ENCODE assay signal across 1 cellular context in genomic region chr15:90716976-90717821, GRCh38.
TF ChIP-seq lines count a peak whose summit lies in the region.

Gene BLM, plus strand, starts transcription at chr15:90717346. Its CDS starts 30,047 bp downstream, at chr15:90747393.

TF ChIP-seq in HepG2, 621 proteins besides CTCF, POLR2A, EP300 and RAD21 (continued from another document and continues in another):
- TF ChIP-seq ZXDC (CRISPR knock-in tag; IDR thresholded peaks at IDR 0.05) (peak; percentile 50; the same call in 1 of the 2 replicates), NONO (IDR thresholded peaks at IDR 0.05) (no peak), NONO (CRISPR knock-in tag; conservative IDR thresholded peaks at IDR 0.05) (peak; percentile 45; the same call in 1 of the 2 replicates), ZBTB4 (CRISPR knock-in tag; IDR thresholded peaks at IDR 0.05; ENCODE audit: borderline replicate concordance) (peak; percentile 26; the same call in 1 of the 2 replicates), MIER2 (CRISPR knock-in tag; IDR thresholded peaks at IDR 0.05) (no peak), PRDM10 (CRISPR knock-in tag; IDR thresholded peaks at IDR 0.05; ENCODE audit: low read depth) (no peak), ZKSCAN5 (CRISPR knock-in tag; IDR thresholded peaks at IDR 0.05) (no peak), ZBTB2 (CRISPR knock-in tag; IDR thresholded peaks at IDR 0.05; ENCODE audit: low read depth) (peak; percentile 48; the same call in 1 of the 2 replicates), ATF7-NPFF (CRISPR knock-in tag; IDR thresholded peaks at IDR 0.05; ENCODE audit: low read depth) (peak; percentile 99), CHD2 (IDR thresholded peaks at IDR 0.05; ENCODE audit: low read depth, low read length) (no peak; the same call in 1 of the 2 replicates), ZNF891 (CRISPR knock-in tag; IDR thresholded peaks at IDR 0.05) (no peak), ZNF598 (CRISPR knock-in tag; IDR thresholded peaks at IDR 0.05; ENCODE audit: borderline replicate concordance) (no peak), ZNF724P (CRISPR knock-in tag; IDR thresholded peaks at IDR 0.05; ENCODE audit: borderline replicate concordance) (peak; percentile 99; the same call in 1 of the 2 replicates), ZNF562 (CRISPR knock-in tag; IDR thresholded peaks at IDR 0.05; ENCODE audit: borderline replicate concordance) (no peak), ZNF83 (CRISPR knock-in tag; IDR thresholded peaks at IDR 0.05; ENCODE audit: borderline replicate concordance) (no peak), XBP1 (CRISPR knock-in tag; IDR thresholded peaks at IDR 0.05) (no peak), ZNF737 (CRISPR knock-in tag; IDR thresholded peaks at IDR 0.05; ENCODE audit: borderline replicate concordance) (no peak), KLF9 (CRISPR knock-in tag; IDR thresholded peaks at IDR 0.05; ENCODE audit: low read depth) (no peak), EZH2 (conservative IDR thresholded peaks at IDR 0.05; ENCODE audit: low read depth, low read length) (no peak), TFDP2 (CRISPR knock-in tag; IDR thresholded peaks at IDR 0.05) (peak; percentile 100), MXD4 (CRISPR knock-in tag; IDR thresholded peaks at IDR 0.05) (peak; percentile 98), ZNF282 (IDR thresholded peaks at IDR 0.05; ENCODE audit: partially characterized antibody) (no peak), ZNF382 (CRISPR knock-in tag; IDR thresholded peaks at IDR 0.05; ENCODE audit: borderline replicate concordance) (no peak), SUZ12 (IDR thresholded peaks at IDR 0.05; ENCODE audit: low read depth, low read length) (no peak), ZNF800 (CRISPR knock-in tag; IDR thresholded peaks at IDR 0.05) (0 out of 2 replicates have a peak, but pooled peaks have one; percentile 26), ZHX2 (IDR thresholded peaks at IDR 0.05; ENCODE audit: low read depth) (no peak), ZHX2 (CRISPR knock-in tag; IDR thresholded peaks at IDR 0.05; ENCODE audit: borderline replicate concordance) (peak; percentile 62; the same call in 1 of the 2 replicates), FOSL2 (CRISPR knock-in tag; IDR thresholded peaks at IDR 0.05) (no peak), KMT2B (CRISPR knock-in tag; IDR thresholded peaks at IDR 0.05) (peak; percentile 87), PPARG (CRISPR knock-in tag; conservative IDR thresholded peaks at IDR 0.05) (0 out of 2 replicates have a peak, but pooled peaks have one; percentile 18), ZNF790 (CRISPR knock-in tag; IDR thresholded peaks at IDR 0.05; ENCODE audit: borderline replicate concordance) (no peak), SMARCC2 (IDR thresholded peaks at IDR 0.05) (no peak), TBP (CRISPR knock-in tag; IDR thresholded peaks at IDR 0.05) (no peak), FOXJ3 (CRISPR knock-in tag; IDR thresholded peaks at IDR 0.05; ENCODE audit: borderline replicate concordance) (peak; percentile 57; the same call in 1 of the 2 replicates), ZNF260 (CRISPR knock-in tag; IDR thresholded peaks at IDR 0.05; ENCODE audit: borderline replicate concordance, low read depth) (no peak), RXRA (CRISPR knock-in tag; IDR thresholded peaks at IDR 0.05) (no peak), ZNF335 (CRISPR knock-in tag; IDR thresholded peaks at IDR 0.05) (no peak), FLYWCH1 (CRISPR knock-in tag; IDR thresholded peaks at IDR 0.05) (no peak), RFX3 (CRISPR knock-in tag; IDR thresholded peaks at IDR 0.05) (no peak), ZNF747 (CRISPR knock-in tag; IDR thresholded peaks at IDR 0.05; ENCODE audit: borderline replicate concordance) (no peak), PHB2 (IDR thresholded peaks at IDR 0.05; ENCODE audit: partially characterized antibody) (no peak), ZFP41 (CRISPR knock-in tag; IDR thresholded peaks at IDR 0.05; ENCODE audit: borderline replicate concordance) (no peak)
